Comparison of ENCODE assay signal across 8 cellular contexts in genomic region chr7:107169120-107170050, GRCh38. TPM values are rescaled to one million over a fixed set of nuclear protein-coding genes. Genes with fewer than 3 reads are reported as not detected.
DNase-seq lines count a peak whose midpoint lies in the region; ATAC-seq, FAIRE-seq and TF ChIP-seq lines count a peak whose summit lies in the region.

No MANE protein-coding gene starts in this region.

- 2% methylated on average over 19 of the region's 73 CpGs for WGBS in A549 (ENCODE audit: missing lambda C conversion rate)

- CTCF ChIA-PET in A549 (lab: Yijun Ruan, JAX), result interaction anchor here (0.6 to 2.6 kb wide), 5 partner anchors 20 to 377 kb away, joined by 3 to 14 read pairs (median 5); no protein-coding TSS in a partner anchor

- peak overlapping the region; percentile 72 for H3K4me3 ChIP-seq in A549

- H3K9me3 ChIP-seq in A549, result no peaks in the 10 kb centered on the region

- peak in 1 of 2 experiments; percentile 19; a peak in 1 of 5 replicates for TF ChIP-seq RAD21 in A549 (conservative IDR thresholded peaks at IDR 0.05 in 1 of 2, IDR thresholded peaks at IDR 0.05 in 1 of 2)

- peak; percentile 36 for FAIRE-seq in A549 (lab: Jason Lieb, UNC)

- TF ChIP-seq POLR2A in A549 (IDR thresholded peaks at IDR 0.05; ENCODE audit: low read length), result no peak; the same call in 1 of the 2 replicates

- peak overlapping the region; percentile 85 to 92 for H3K27ac ChIP-seq in A549

- H3K4me1 ChIP-seq in A549, result peaks cover 21% of the 10 kb centered on the region; the same call in 2 of the 3 replicates

- ATAC-seq in A549 (peak; percentile 67 to 76), GM18907 (IDR thresholded peaks at IDR 0.05; ENCODE audit: unreplicated experiment) (peak; percentile 37), HG03354 (IDR thresholded peaks at IDR 0.05; ENCODE audit: poor library complexity, severe bottlenecking, unreplicated experiment) (peak; percentile 25)

- TF ChIP-seq CTCF in A549 (IDR thresholded peaks at IDR 0.05), result no peak

- POLR2A ChIA-PET in A549 (lab: Yijun Ruan, JAX), result interaction anchor here (0.6 to 2.9 kb wide), 14 partner anchors 11 to 1094 kb away, joined by 3 to 28 read pairs (median 5); partner anchors contain the start of genes CBLL1, COG5 and DUS4L

- peak; percentile 93 to 96 for DNase-seq in A549 (ENCODE audit: low read depth in 1 of 2, low spot score in 1 of 2)
- DNase-seq in NCI-H460 (ENCODE audit: extremely low read depth, low read depth), result peak; percentile 96
- DNase-seq in activated CD4-positive, CD25-positive, alpha-beta regulatory T cell treated with anti-CD3 and anti-CD28 coated beads, Interleukin-2, amount 50 U/mL, for 72 hours, result peak; percentile 89
- DNase-seq in cerebellar cortex (ENCODE audit: low spot score), result peak; percentile 99
- peak; percentile 99 for DNase-seq in islet precursor cell
- DNase-seq in stimulated activated CD4-positive, alpha-beta T cell treated with anti-CD3 and anti-CD28 coated beads, Interleukin-12 subunit alpha, Interleukin-12 subunit beta, amount 100 ng/mL, for 24 hours (ENCODE audit: low read depth in 2 of 2), result peak; percentile 78 to 82

- H3K4me2 ChIP-seq in A549, result peak overlapping the region; percentile 79

- peak in 1 of 2 experiments; percentile 61; a peak in 1 of 5 replicates for TF ChIP-seq EP300 in A549 (IDR thresholded peaks at IDR 0.05)

TF ChIP-seq in A549, 52 proteins besides CTCF, POLR2A, EP300 and RAD21 (continues in another document):
- TF ChIP-seq SREBF2 (IDR thresholded peaks at IDR 0.05) (no peak), CEBPB (IDR thresholded peaks at IDR 0.05) (peak; percentile 74 to 93), SMC3 (IDR thresholded peaks at IDR 0.05) (0 out of 3 replicates have a peak, but pooled peaks have one; percentile 22), ZC3H11A (IDR thresholded peaks at IDR 0.05) (no peak), TFCP2L1 (CRISPR knock-in tag; IDR thresholded peaks at IDR 0.05) (peak; percentile 96), RFX5 (IDR thresholded peaks at IDR 0.05) (no peak), JUN (IDR thresholded peaks at IDR 0.05) (peak; percentile 34 to 68; a peak in 2 of 5 replicates), HOXA7 (CRISPR knock-in tag; IDR thresholded peaks at IDR 0.05) (peak; percentile 95), CHD2 (IDR thresholded peaks at IDR 0.05; ENCODE audit: low read length, partially characterized antibody) (peak; percentile 89), EHF (CRISPR knock-in tag; IDR thresholded peaks at IDR 0.05) (no peak), TP53 (CRISPR knock-in tag; IDR thresholded peaks at IDR 0.05) (peak; percentile 54; the same call in 1 of the 2 replicates), ESRRA (IDR thresholded peaks at IDR 0.05; ENCODE audit: borderline replicate concordance, low read length) (no peak), KDM5A (IDR thresholded peaks at IDR 0.05) (no peak), MAX (IDR thresholded peaks at IDR 0.05) (peak; percentile 83), JUNB (IDR thresholded peaks at IDR 0.05) (no peak), ZSCAN20 (CRISPR knock-in tag; IDR thresholded peaks at IDR 0.05) (no peak), ZFP36 (IDR thresholded peaks at IDR 0.05; ENCODE audit: borderline replicate concordance, partially characterized antibody) (no peak), EHMT2 (IDR thresholded peaks at IDR 0.05; ENCODE audit: low read depth) (no peak), RNF2 (IDR thresholded peaks at IDR 0.05; ENCODE audit: borderline replicate concordance, low read depth) (no peak), FOSL2 (IDR thresholded peaks at IDR 0.05) (no peak), FOSL2 (CRISPR knock-in tag; IDR thresholded peaks at IDR 0.05) (peak; percentile 48; the same call in 1 of the 2 replicates), FOSB (CRISPR knock-in tag; IDR thresholded peaks at IDR 0.05) (peak; percentile 90), HEYL (CRISPR knock-in tag; IDR thresholded peaks at IDR 0.05) (no peak), BHLHE40 (IDR thresholded peaks at IDR 0.05; ENCODE audit: low read depth, low read length) (peak; percentile 47; the same call in 1 of the 2 replicates), MYC (IDR thresholded peaks at IDR 0.05; ENCODE audit: borderline replicate concordance, low read length) (no peak), PBX3 (IDR thresholded peaks at IDR 0.05) (no peak), REST (IDR thresholded peaks at IDR 0.05) (no peak; the same call in 1 of the 2 replicates), MAZ (IDR thresholded peaks at IDR 0.05; ENCODE audit: borderline replicate concordance, low read depth, low read length) (no peak)
- TF ChIP-seq, protein P1, sequence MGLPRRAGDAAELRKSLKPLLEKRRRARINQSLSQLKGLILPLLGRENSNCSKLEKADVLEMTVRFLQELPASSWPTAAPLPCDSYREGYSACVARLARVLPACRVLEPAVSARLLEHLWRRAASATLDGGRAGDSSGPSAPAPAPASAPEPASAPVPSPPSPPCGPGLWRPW (IDR thresholded peaks at IDR 0.05), result no peak
- TF ChIP-seq, protein P2, sequence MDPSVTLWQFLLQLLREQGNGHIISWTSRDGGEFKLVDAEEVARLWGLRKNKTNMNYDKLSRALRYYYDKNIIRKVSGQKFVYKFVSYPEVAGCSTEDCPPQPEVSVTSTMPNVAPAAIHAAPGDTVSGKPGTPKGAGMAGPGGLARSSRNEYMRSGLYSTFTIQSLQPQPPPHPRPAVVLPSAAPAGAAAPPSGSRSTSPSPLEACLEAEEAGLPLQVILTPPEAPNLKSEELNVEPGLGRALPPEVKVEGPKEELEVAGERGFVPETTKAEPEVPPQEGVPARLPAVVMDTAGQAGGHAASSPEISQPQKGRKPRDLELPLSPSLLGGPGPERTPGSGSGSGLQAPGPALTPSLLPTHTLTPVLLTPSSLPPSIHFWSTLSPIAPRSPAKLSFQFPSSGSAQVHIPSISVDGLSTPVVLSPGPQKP (IDR thresholded peaks at IDR 0.05; ENCODE audit: low read depth, low read length), result no peak
- TF ChIP-seq, protein P3, sequence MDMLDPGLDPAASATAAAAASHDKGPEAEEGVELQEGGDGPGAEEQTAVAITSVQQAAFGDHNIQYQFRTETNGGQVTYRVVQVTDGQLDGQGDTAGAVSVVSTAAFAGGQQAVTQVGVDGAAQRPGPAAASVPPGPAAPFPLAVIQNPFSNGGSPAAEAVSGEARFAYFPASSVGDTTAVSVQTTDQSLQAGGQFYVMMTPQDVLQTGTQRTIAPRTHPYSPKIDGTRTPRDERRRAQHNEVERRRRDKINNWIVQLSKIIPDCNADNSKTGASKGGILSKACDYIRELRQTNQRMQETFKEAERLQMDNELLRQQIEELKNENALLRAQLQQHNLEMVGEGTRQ (IDR thresholded peaks at IDR 0.05), result peak; percentile 93

RNA-seq across cellular contexts. Expression of gene HBP1, which starts 0.6 kb away (rescaled TPM):
- 52.4 and 60.1 TPM in 2 replicates for polyA plus RNA-seq in A549 (2011; rRNA removed)
- 7.5 and 10.3 TPM in 2 replicates for polyA plus RNA-seq in A549 (2012; cell fraction: cytosol; rRNA removed)
- 11.1 and 20.2 TPM in 2 replicates for polyA plus RNA-seq in A549 (2012; cell fraction: nucleus; rRNA removed)
- polyA plus RNA-seq in A549 (2017; fragmentation: RNase III; extraction: RNeasy Plus Mini Kit Qiagen cat#74134 plus additional on column Dnase treatment), result 20.1 to 30.4 TPM (median 28.9 TPM) in 3 replicates
- polyA minus RNA-seq in A549 (2011; rRNA and poly(A)+ RNA removed), result 36.2 and 36.6 TPM in 2 replicates
- 29.4 and 29.5 TPM in 2 replicates for total RNA-seq in NCI-H460 (2014; rRNA removed; shearing (Covaris generic))
- 11.3 and 14.9 TPM in 2 replicates for polyA plus RNA-seq in NCI-H460 (2014; cell fraction: nucleus; rRNA removed)

Comparison
In these comparisons a context has a peak if more than half of its experiments do, and no peak if none do; other contexts are left out.
1. Peak in every context shown above with its lines: DNase-seq, ATAC-seq, H3K4me3 ChIP-seq and H3K27ac ChIP-seq.